27 cellular contexts compared by ENCODE assay signal in the genomic region with DNA sequence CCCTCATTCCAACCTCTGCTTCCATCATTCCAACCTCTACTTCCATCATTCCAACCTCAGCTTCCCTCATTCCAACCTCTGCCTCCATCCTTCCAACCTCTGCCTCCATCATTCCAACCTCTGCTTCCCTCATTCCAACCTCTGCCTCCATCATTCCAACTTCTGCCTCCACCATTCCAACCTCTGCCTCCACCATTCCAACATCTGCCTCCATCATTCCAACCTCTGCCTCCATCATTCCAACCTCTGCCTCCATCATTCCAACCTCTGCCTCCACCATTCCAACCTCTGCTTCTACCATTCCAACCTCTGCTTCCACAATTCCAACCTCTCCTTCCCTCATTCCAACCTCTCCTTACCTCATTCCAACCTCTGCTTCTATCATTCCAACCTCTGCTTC.
"Had no signal": no experiment of that assay in that cellular context is flagged by ENCODE, and none has a peak within 500 bp of the region (broad histone marks: within the 10 kb centered on the region; RNA-seq: fewer than 3 reads in every experiment).

No MANE protein-coding gene starts in this region.

- H3K4me3 Mint-ChIP-seq: stimulated activated effector memory CD8-positive, alpha-beta T cell treated with anti-CD3 and anti-CD28 coated beads, Interleukin-12 subunit alpha, Interleukin-12 subunit beta, amount 100 ng/mL, for 72 hours; stimulated activated memory B cell treated with anti-CD40 and anti-IgM and Interleukin-4, amounts not matched to agents 10 μg/mL and 1 μg/mL and 100 μg/mL, for 72 hours; stimulated activated naive B cell treated with anti-CD40 and anti-IgM and Interleukin-4, amounts not matched to agents 10 μg/mL and 1 μg/mL and 100 μg/mL, for 72 hours; stimulated activated naive CD8-positive, alpha-beta T cell treated with anti-CD3 and anti-CD28 coated beads, Interleukin-15, amount 100 ng/mL, for 72 hours; stimulated activated naive CD8-positive, alpha-beta T cell treated with anti-CD3 and anti-CD28 coated beads, Interleukin-15, Interleukin-2, amounts not matched to agents 100 ng/mL and 50 ng/mL, for 24 hours; type B pancreatic cell had no signal

- H3K27ac ChIP-seq: stomach, suprapubic skin, testis, thyroid gland, tibial nerve, transverse colon, vagina had no signal

- H3K36me3 ChIP-seq: stomach, suprapubic skin, thoracic aorta, thyroid gland, tibial artery, tibial nerve, transverse colon, upper lobe of left lung, upper lobe of right lung, vagina had no signal

- H3K36me3 Mint-ChIP-seq: stimulated activated effector memory CD8-positive, alpha-beta T cell treated with anti-CD3 and anti-CD28 coated beads, Interleukin-12 subunit alpha, Interleukin-12 subunit beta, amount 100 ng/mL, for 72 hours; stimulated activated memory B cell treated with anti-CD40 and anti-IgM and Interleukin-4, amounts not matched to agents 10 μg/mL and 1 μg/mL and 100 μg/mL, for 72 hours; stimulated activated naive B cell treated with anti-CD40 and anti-IgM and Interleukin-4, amounts not matched to agents 10 μg/mL and 1 μg/mL and 100 μg/mL, for 72 hours; type B pancreatic cell had no signal

- H3K27me3 ChIP-seq: stomach, suprapubic skin, testis, thyroid gland, tibial artery, tibial nerve, transverse colon, upper lobe of left lung, upper lobe of right lung, vagina had no signal

- DNase-seq: stimulated activated CD4-positive, alpha-beta T cell treated with anti-CD3 and anti-CD28 coated beads, Interleukin-2, amount 100 ng/mL, for 48 hours; stimulated activated CD4-positive, alpha-beta T cell treated with anti-CD3 and anti-CD28 coated beads, Interleukin-4, amount 100 ng/mL, for 1 hour; stimulated activated CD4-positive, alpha-beta T cell treated with anti-CD3 and anti-CD28 coated beads, Interleukin-4, amount 100 ng/mL, for 24 hours; stimulated activated CD4-positive, alpha-beta T cell treated with anti-CD3 and anti-CD28 coated beads, Interleukin-4, amount 100 ng/mL, for 4 hours; stimulated activated CD8-positive, alpha-beta memory T cell treated with anti-CD3 and anti-CD28 coated beads, Interleukin-4, amount 100 ng/mL, for 48 hours; stimulated activated naive B cell treated with anti-CD40 and anti-IgM and Interleukin-4, amounts not matched to agents 10 μg/mL and 1 μg/mL and 100 μg/mL, for 72 hours; stimulated activated naive CD4-positive, alpha-beta T cell; stimulated activated naive CD4-positive, alpha-beta T cell treated with Interleukin-2 at 50 U/mL for 16 hours; stimulated activated naive CD8-positive, alpha-beta T cell treated with anti-CD3 and anti-CD28 coated beads, Interleukin-15, amount 100 ng/mL, for 72 hours; stimulated activated naive CD8-positive, alpha-beta T cell treated with anti-CD3 and anti-CD28 coated beads, Interleukin-15, Interleukin-2, amounts not matched to agents 100 U/mL and 50 U/mL, for 24 hours; stomach; substantia nigra; testis; thyroid gland; tibial artery; transverse colon; upper lobe of left lung; upper lobe of right lung had no signal

- H3K9me3 ChIP-seq: stomach, suprapubic skin, testis, thoracic aorta, thyroid gland, tibial artery, tibial nerve, transverse colon, upper lobe of left lung, upper lobe of right lung, vagina had no signal

- H3K27me3 Mint-ChIP-seq: stimulated activated memory B cell treated with anti-CD40 and anti-IgM and Interleukin-4, amounts not matched to agents 10 μg/mL and 1 μg/mL and 100 μg/mL, for 72 hours had no signal

- H3K4me3 ChIP-seq: stomach, suprapubic skin, testis, thoracic aorta, thyroid gland, tibial artery, tibial nerve, transverse colon, upper lobe of left lung, upper lobe of right lung, vagina had no signal

- H3K4me1 ChIP-seq: testis, vagina had no signal

- H3K27ac Mint-ChIP-seq: stimulated activated effector memory CD8-positive, alpha-beta T cell treated with anti-CD3 and anti-CD28 coated beads, Interleukin-12 subunit alpha, Interleukin-12 subunit beta, amount 100 ng/mL, for 72 hours; stimulated activated memory B cell treated with anti-CD40 and anti-IgM and Interleukin-4, amounts not matched to agents 10 μg/mL and 1 μg/mL and 100 μg/mL, for 72 hours; stimulated activated naive B cell treated with anti-CD40 and anti-IgM and Interleukin-4, amounts not matched to agents 10 μg/mL and 1 μg/mL and 100 μg/mL, for 72 hours; stimulated activated naive CD8-positive, alpha-beta T cell treated with anti-CD3 and anti-CD28 coated beads, Interleukin-15, amount 100 ng/mL, for 72 hours; stimulated activated naive CD8-positive, alpha-beta T cell treated with anti-CD3 and anti-CD28 coated beads, Interleukin-15, Interleukin-2, amounts not matched to agents 100 ng/mL and 50 ng/mL, for 24 hours; type B pancreatic cell had no signal

- H3K4me1 Mint-ChIP-seq: stimulated activated effector memory CD8-positive, alpha-beta T cell treated with anti-CD3 and anti-CD28 coated beads, Interleukin-12 subunit alpha, Interleukin-12 subunit beta, amount 100 ng/mL, for 72 hours; stimulated activated memory B cell treated with anti-CD40 and anti-IgM and Interleukin-4, amounts not matched to agents 10 μg/mL and 1 μg/mL and 100 μg/mL, for 72 hours; stimulated activated naive B cell treated with anti-CD40 and anti-IgM and Interleukin-4, amounts not matched to agents 10 μg/mL and 1 μg/mL and 100 μg/mL, for 72 hours; stimulated activated naive CD8-positive, alpha-beta T cell treated with anti-CD3 and anti-CD28 coated beads, Interleukin-15, amount 100 ng/mL, for 72 hours had no signal

- ATAC-seq: stimulated activated effector memory CD8-positive, alpha-beta T cell treated with anti-CD3 and anti-CD28 coated beads, Interleukin-12 subunit alpha, Interleukin-12 subunit beta, amount 100 ng/mL, for 72 hours; stimulated activated memory B cell treated with anti-CD40 and anti-IgM and Interleukin-4, amounts not matched to agents 10 μg/mL and 1 μg/mL and 100 μg/mL, for 72 hours; stimulated activated naive B cell treated with anti-CD40 and anti-IgM and Interleukin-4, amounts not matched to agents 10 μg/mL and 1 μg/mL and 100 μg/mL, for 72 hours; stimulated activated naive CD8-positive, alpha-beta T cell treated with anti-CD3 and anti-CD28 coated beads, Interleukin-15, amount 100 ng/mL, for 72 hours; stimulated activated naive CD8-positive, alpha-beta T cell treated with anti-CD3 and anti-CD28 coated beads, Interleukin-15, Interleukin-2, amounts not matched to agents 100 U/mL and 50 U/mL, for 24 hours; upper lobe of right lung had no signal

- H3K9me3 Mint-ChIP-seq: stimulated activated effector memory CD8-positive, alpha-beta T cell treated with anti-CD3 and anti-CD28 coated beads, Interleukin-12 subunit alpha, Interleukin-12 subunit beta, amount 100 ng/mL, for 72 hours; stimulated activated memory B cell treated with anti-CD40 and anti-IgM and Interleukin-4, amounts not matched to agents 10 μg/mL and 1 μg/mL and 100 μg/mL, for 72 hours; stimulated activated naive B cell treated with anti-CD40 and anti-IgM and Interleukin-4, amounts not matched to agents 10 μg/mL and 1 μg/mL and 100 μg/mL, for 72 hours; stimulated activated naive CD8-positive, alpha-beta T cell treated with anti-CD3 and anti-CD28 coated beads, Interleukin-15, amount 100 ng/mL, for 72 hours; stimulated activated naive CD8-positive, alpha-beta T cell treated with anti-CD3 and anti-CD28 coated beads, Interleukin-15, Interleukin-2, amounts not matched to agents 100 ng/mL and 50 ng/mL, for 24 hours; type B pancreatic cell had no signal

- FAIRE-seq: urothelium cell line had no signal
